In genomic region chr7:148700693-148701092, GRCh38 we compare ENCODE assay signal across 1 cellular context.
TF ChIP-seq lines count a peak whose summit lies in the region.

No MANE protein-coding gene starts in this region.

TF ChIP-seq in K562, 482 proteins besides CTCF, POLR2A, EP300 and RAD21 (continued from another document):
- TF ChIP-seq PRDM10 (IDR thresholded peaks at IDR 0.05; ENCODE audit: partially characterized antibody), result peak; percentile 74
- TF ChIP-seq ZC3H11A (IDR thresholded peaks at IDR 0.05; ENCODE audit: low read depth, low read length), result no peak
- TF ChIP-seq PML (IDR thresholded peaks at IDR 0.05; ENCODE audit: low read length), result peak; percentile 23; the same call in 1 of the 2 replicates
- TF ChIP-seq MNT (conservative IDR thresholded peaks at IDR 0.05), result peak; percentile 77 to 80
- TF ChIP-seq ZNF311 (CRISPR knock-in tag; IDR thresholded peaks at IDR 0.05), result no peak
- peak in 1 of 2 experiments; percentile 64; a peak in 1 of 4 replicates for TF ChIP-seq HDAC1 (IDR thresholded peaks at IDR 0.05)
- TF ChIP-seq POLR2AphosphoS5 (IDR thresholded peaks at IDR 0.05; ENCODE audit: control insufficient read depth, insufficient read depth, low read depth, low read length), result peak; percentile 33; the same call in 1 of the 2 replicates
- no peak for TF ChIP-seq BHLHE40 (IDR thresholded peaks at IDR 0.05; ENCODE audit: low read length)
- TF ChIP-seq NR2C1 (IDR thresholded peaks at IDR 0.05), result no peak
- TF ChIP-seq NR2C1 (tag; IDR thresholded peaks at IDR 0.05), result no peak
- TF ChIP-seq, protein P1, sequence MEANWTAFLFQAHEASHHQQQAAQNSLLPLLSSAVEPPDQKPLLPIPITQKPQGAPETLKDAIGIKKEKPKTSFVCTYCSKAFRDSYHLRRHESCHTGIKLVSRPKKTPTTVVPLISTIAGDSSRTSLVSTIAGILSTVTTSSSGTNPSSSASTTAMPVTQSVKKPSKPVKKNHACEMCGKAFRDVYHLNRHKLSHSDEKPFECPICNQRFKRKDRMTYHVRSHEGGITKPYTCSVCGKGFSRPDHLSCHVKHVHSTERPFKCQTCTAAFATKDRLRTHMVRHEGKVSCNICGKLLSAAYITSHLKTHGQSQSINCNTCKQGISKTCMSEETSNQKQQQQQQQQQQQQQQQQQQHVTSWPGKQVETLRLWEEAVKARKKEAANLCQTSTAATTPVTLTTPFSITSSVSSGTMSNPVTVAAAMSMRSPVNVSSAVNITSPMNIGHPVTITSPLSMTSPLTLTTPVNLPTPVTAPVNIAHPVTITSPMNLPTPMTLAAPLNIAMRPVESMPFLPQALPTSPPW (CRISPR knock-in tag; IDR thresholded peaks at IDR 0.05), result no peak
